ENCODE assay signal across 8 cellular contexts in the genomic region with DNA sequence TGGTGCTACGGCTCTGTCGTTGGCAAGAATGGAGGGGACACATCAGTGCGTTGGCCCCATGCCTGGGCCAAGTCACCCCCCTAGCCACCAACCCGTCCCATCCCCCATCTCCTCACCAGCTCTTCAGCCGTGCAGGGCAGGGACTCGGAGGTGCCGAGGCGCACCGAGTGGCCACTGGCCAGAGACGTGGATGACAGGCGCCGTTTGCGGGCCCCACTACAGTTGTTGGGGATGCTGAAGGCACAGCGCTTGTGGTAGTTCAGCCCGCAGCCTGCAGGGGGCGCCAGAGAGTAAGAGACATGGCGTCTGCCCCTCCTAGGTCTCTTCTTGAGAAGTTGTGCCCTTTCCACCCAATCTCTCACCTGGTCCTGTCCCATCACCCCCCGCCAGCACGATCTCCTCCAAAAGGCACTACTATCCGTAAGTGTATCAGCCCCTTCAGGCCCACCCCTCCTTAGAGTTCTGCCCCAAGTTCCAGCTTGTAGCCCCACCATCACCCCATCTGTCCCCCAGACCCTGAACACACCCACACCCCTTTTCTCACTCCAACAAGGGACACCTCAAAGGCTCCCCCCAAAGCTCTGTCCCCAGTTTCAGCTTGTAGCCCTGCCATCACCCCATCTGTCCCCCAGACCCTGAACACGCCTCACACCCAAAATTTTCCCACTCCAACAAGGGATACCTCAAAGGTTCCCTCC. TPM values are rescaled to one million over a fixed set of nuclear protein-coding genes. Genes with fewer than 3 reads are reported as not detected.
DNase-seq lines count a peak whose midpoint lies in the region; ATAC-seq and TF ChIP-seq lines count a peak whose summit lies in the region.

No MANE protein-coding gene starts in this region.

- no peaks in the 10 kb centered on the region for H3K27me3 Mint-ChIP-seq in activated CD8-positive, alpha-beta T cell treated with anti-CD3 and anti-CD28 coated beads for 36 hours
- no peaks in the 10 kb centered on the region for H3K27me3 Mint-ChIP-seq in naive thymus-derived CD4-positive, alpha-beta T cell
- no peaks in the 10 kb centered on the region for H3K27me3 Mint-ChIP-seq in stimulated activated naive B cell treated with anti-CD40 and anti-IgM and Interleukin-4, amounts not matched to agents 10 μg/mL and 1 μg/mL and 100 μg/mL, for 72 hours

- peaks cover 39% of the 10 kb centered on the region for H3K36me3 Mint-ChIP-seq in activated CD8-positive, alpha-beta T cell treated with anti-CD3 and anti-CD28 coated beads for 36 hours (ENCODE audit: low read depth)
- H3K36me3 Mint-ChIP-seq in naive thymus-derived CD4-positive, alpha-beta T cell: peaks cover 0 to 36% (median 10%) of the 10 kb centered on the region in 5 donors
- H3K36me3 Mint-ChIP-seq in stimulated activated naive B cell treated with anti-CD40 and anti-IgM and Interleukin-4, amounts not matched to agents 10 μg/mL and 1 μg/mL and 100 μg/mL, for 72 hours: peaks cover 42 to 47% of the 10 kb centered on the region in 2 donors

- H3K27ac ChIP-seq in effector memory CD4-positive, alpha-beta T cell (ENCODE audit: insufficient read depth, low read length, poor library complexity, severe bottlenecking): no peak overlapping the region
- no peak overlapping the region for H3K27ac ChIP-seq in naive thymus-derived CD4-positive, alpha-beta T cell (ENCODE audit: low read depth, low read length)

- DNase-seq in NCI-H146 (lab: John Stamatoyannopoulos, UW): peak; percentile 44
- DNase-seq in activated CD8-positive, alpha-beta T cell treated with anti-CD3 and anti-CD28 coated beads for 36 hours: peak; percentile 94
- DNase-seq in effector memory CD4-positive, alpha-beta T cell: peak; percentile 65 to 79 (median 77)
- peak; percentile 69 to 93 (median 82) for DNase-seq in naive thymus-derived CD4-positive, alpha-beta T cell
- DNase-seq in stimulated activated naive B cell treated with anti-CD40 and anti-IgM and Interleukin-4, amounts not matched to agents 10 μg/mL and 1 μg/mL and 100 μg/mL, for 72 hours: peak; percentile 68
- no peak for DNase-seq in GOT3 (lab: John Stamatoyannopoulos, UW)

- TF ChIP-seq CTCF in GM12872 (IDR thresholded peaks at IDR 0.05; ENCODE audit: insufficient read depth, low read depth, low read length): peak; percentile 99
- peak; percentile 95 for TF ChIP-seq CTCF in activated CD8-positive, alpha-beta T cell treated with anti-CD3 and anti-CD28 coated beads for 36 hours (IDR thresholded peaks at IDR 0.05)

- POLR2A ChIA-PET in activated CD8-positive, alpha-beta T cell treated with anti-CD3 and anti-CD28 coated beads for 36 hours (lab: Charles Lee): interaction anchor here (1.0 to 1.9 kb wide), 5 partner anchors 14 to 40 kb away, joined by 3 to 6 read pairs (median 4); no protein-coding TSS in a partner anchor
- POLR2A ChIA-PET in naive thymus-derived CD4-positive, alpha-beta T cell (lab: Charles Lee): interaction anchor here (0.6 to 5.0 kb wide), 5 partner anchors 10 to 692 kb away, joined by 3 to 30 read pairs (median 3); no protein-coding TSS in a partner anchor

- no peaks in the 10 kb centered on the region for H3K9me3 Mint-ChIP-seq in activated CD8-positive, alpha-beta T cell treated with anti-CD3 and anti-CD28 coated beads for 36 hours
- H3K9me3 Mint-ChIP-seq in naive thymus-derived CD4-positive, alpha-beta T cell: no peaks in the 10 kb centered on the region
- H3K9me3 Mint-ChIP-seq in stimulated activated naive B cell treated with anti-CD40 and anti-IgM and Interleukin-4, amounts not matched to agents 10 μg/mL and 1 μg/mL and 100 μg/mL, for 72 hours: no peaks in the 10 kb centered on the region

- H3K36me3 ChIP-seq in effector memory CD4-positive, alpha-beta T cell (ENCODE audit: control insufficient read depth, insufficient read depth, low read length): peaks cover 75% of the 10 kb centered on the region
- H3K36me3 ChIP-seq in naive thymus-derived CD4-positive, alpha-beta T cell (ENCODE audit: control insufficient read depth in 2 of 3, insufficient read depth in 3 of 3, low read length in 3 of 3): peaks cover 16 to 94% (median 22%) of the 10 kb centered on the region in 3 experiments

- H3K27me3 ChIP-seq in effector memory CD4-positive, alpha-beta T cell (replicated peaks; ENCODE audit: control insufficient read depth, insufficient read depth, low read length, poor library complexity, severe bottlenecking): no peaks in the 10 kb centered on the region
- no peaks in the 10 kb centered on the region for H3K27me3 ChIP-seq in naive thymus-derived CD4-positive, alpha-beta T cell (ENCODE audit: control insufficient read depth in 2 of 2, insufficient read depth in 2 of 2, low read length in 2 of 2)

- peaks cover 7% of the 10 kb centered on the region for H3K4me1 Mint-ChIP-seq in activated CD8-positive, alpha-beta T cell treated with anti-CD3 and anti-CD28 coated beads for 36 hours (ENCODE audit: low read depth)
- peaks cover 7 to 17% (median 12%) of the 10 kb centered on the region in 7 donors for H3K4me1 Mint-ChIP-seq in naive thymus-derived CD4-positive, alpha-beta T cell
- H3K4me1 Mint-ChIP-seq in stimulated activated naive B cell treated with anti-CD40 and anti-IgM and Interleukin-4, amounts not matched to agents 10 μg/mL and 1 μg/mL and 100 μg/mL, for 72 hours: peaks cover 14 to 15% of the 10 kb centered on the region in 2 donors

- peak overlapping the region; percentile 57 for H3K27ac Mint-ChIP-seq in activated CD8-positive, alpha-beta T cell treated with anti-CD3 and anti-CD28 coated beads for 36 hours
- peak overlapping the region; percentile 16 to 90 (median 68) for H3K27ac Mint-ChIP-seq in naive thymus-derived CD4-positive, alpha-beta T cell
- peak overlapping the region; percentile 85 for H3K27ac Mint-ChIP-seq in stimulated activated naive B cell treated with anti-CD40 and anti-IgM and Interleukin-4, amounts not matched to agents 10 μg/mL and 1 μg/mL and 100 μg/mL, for 72 hours

- H3K9me3 ChIP-seq in effector memory CD4-positive, alpha-beta T cell (ENCODE audit: control insufficient read depth, low read length): no peaks in the 10 kb centered on the region
- H3K9me3 ChIP-seq in naive thymus-derived CD4-positive, alpha-beta T cell (ENCODE audit: control insufficient read depth in 2 of 3, low read length in 3 of 3): no peaks in the 10 kb centered on the region

- peak; percentile 98 for ATAC-seq in activated CD8-positive, alpha-beta T cell treated with anti-CD3 and anti-CD28 coated beads for 36 hours
- peak; percentile 98 for ATAC-seq in naive thymus-derived CD4-positive, alpha-beta T cell
- ATAC-seq in stimulated activated naive B cell treated with anti-CD40 and anti-IgM and Interleukin-4, amounts not matched to agents 10 μg/mL and 1 μg/mL and 100 μg/mL, for 72 hours (replicated peaks): peak; percentile 90 to 94
- ATAC-seq in HG03139 (IDR thresholded peaks at IDR 0.05; ENCODE audit: unreplicated experiment): no peak

- intact Hi-C loops in activated CD8-positive, alpha-beta T cell treated with anti-CD3 and anti-CD28 coated beads for 36 hours (cut with micrococcal nuclease): loop anchor here (1.0 kb wide), 1 partner anchor 25 kb away; no protein-coding TSS in a partner anchor
- intact Hi-C loops in naive thymus-derived CD4-positive, alpha-beta T cell (cut with micrococcal nuclease): loop anchor here (1.0 kb wide), 7 partner anchors 9 to 136 kb away; no protein-coding TSS in a partner anchor

- no peaks in the 10 kb centered on the region for H3K4me1 ChIP-seq in effector memory CD4-positive, alpha-beta T cell (ENCODE audit: control insufficient read depth, insufficient read depth, low read length, poor library complexity, severe bottlenecking)
- H3K4me1 ChIP-seq in naive thymus-derived CD4-positive, alpha-beta T cell (ENCODE audit: control insufficient read depth in 2 of 2, insufficient read depth in 2 of 2, low read length in 2 of 2): peaks cover 0 to 4% of the 10 kb centered on the region in 2 donors

- no peak overlapping the region for H3K4me3 ChIP-seq in effector memory CD4-positive, alpha-beta T cell (ENCODE audit: insufficient read depth, low read depth, low read length, poor library complexity, severe bottlenecking)
- H3K4me3 ChIP-seq in naive thymus-derived CD4-positive, alpha-beta T cell (ENCODE audit: low read length): no peak overlapping the region

- CTCF ChIA-PET in activated CD8-positive, alpha-beta T cell treated with anti-CD3 and anti-CD28 coated beads for 36 hours (lab: Charles Lee): interaction anchor here (0.6 to 6.4 kb wide), 40 partner anchors 9 to 193 kb away, joined by 3 to 95 read pairs (median 5); partner anchors contain the start of genes DACT3 and PRKD2
- CTCF ChIA-PET in naive thymus-derived CD4-positive, alpha-beta T cell (lab: Charles Lee): interaction anchor here (0.6 to 6.8 kb wide), 21 partner anchors 10 to 271 kb away, joined by 3 to 136 read pairs (median 4); no protein-coding TSS in a partner anchor

- no peak overlapping the region for H3K4me3 Mint-ChIP-seq in activated CD8-positive, alpha-beta T cell treated with anti-CD3 and anti-CD28 coated beads for 36 hours
- peak overlapping the region in 1 of 10 donors; percentile 35 for H3K4me3 Mint-ChIP-seq in naive thymus-derived CD4-positive, alpha-beta T cell
- no peak overlapping the region for H3K4me3 Mint-ChIP-seq in stimulated activated naive B cell treated with anti-CD40 and anti-IgM and Interleukin-4, amounts not matched to agents 10 μg/mL and 1 μg/mL and 100 μg/mL, for 72 hours

RNA-seq across cellular contexts. Expression of gene PRKD2, which starts 12.4 kb away (rescaled TPM):
- 10 to 100 TPM; 81.1 to 86.0 TPM for total RNA-seq in activated CD8-positive, alpha-beta T cell treated with anti-CD3 and anti-CD28 coated beads for 36 hours
- total RNA-seq in naive thymus-derived CD4-positive, alpha-beta T cell: 100 to 1,000 TPM; 120 to 181 (median 123) TPM
- 100 to 1,000 TPM in 1 of 2 donors, 10 to 100 TPM in 1; 39.5 to 105 TPM for polyA plus RNA-seq in naive thymus-derived CD4-positive, alpha-beta T cell

RNA-seq across cellular contexts. Expression of gene FKRP, which starts 41.3 kb away (rescaled TPM):
- 10 to 100 TPM in 1 of 2 experiments, 1 to 10 TPM in 1; 7.7 to 10.1 TPM for total RNA-seq in activated CD8-positive, alpha-beta T cell treated with anti-CD3 and anti-CD28 coated beads for 36 hours
- 10 to 100 TPM; 17.5 to 29.8 (median 21.2) TPM for total RNA-seq in naive thymus-derived CD4-positive, alpha-beta T cell
- 1 to 10 TPM; 1.8 to 6.8 TPM for polyA plus RNA-seq in naive thymus-derived CD4-positive, alpha-beta T cell

RNA-seq across cellular contexts. Expression of gene STRN4, which starts 41.7 kb away (rescaled TPM):
- total RNA-seq in activated CD8-positive, alpha-beta T cell treated with anti-CD3 and anti-CD28 coated beads for 36 hours: 10 to 100 TPM; 52.5 to 63.5 TPM
- 100 to 1,000 TPM in 2 of 5 experiments, 10 to 100 TPM in 3; 81.3 to 120 (median 90.4) TPM for total RNA-seq in naive thymus-derived CD4-positive, alpha-beta T cell
- polyA plus RNA-seq in naive thymus-derived CD4-positive, alpha-beta T cell: 10 to 100 TPM; 16.2 to 30.9 TPM

RNA-seq across cellular contexts. Expression of gene DACT3, which starts 43.5 kb away (rescaled TPM):
- 1 to 10 TPM; 5.8 to 6.1 TPM for total RNA-seq in activated CD8-positive, alpha-beta T cell treated with anti-CD3 and anti-CD28 coated beads for 36 hours
- 1 to 10 TPM in 1 of 5 experiments, under 1 TPM in 3, not detected in 1; 0.11 to 1.3 (median 0.34) TPM for total RNA-seq in naive thymus-derived CD4-positive, alpha-beta T cell
- polyA plus RNA-seq in naive thymus-derived CD4-positive, alpha-beta T cell: under 1 TPM in 1 of 2 donors, not detected in 1; 0.07 TPM
